Comparison of ENCODE assay signal across 8 cellular contexts in the genomic region with DNA sequence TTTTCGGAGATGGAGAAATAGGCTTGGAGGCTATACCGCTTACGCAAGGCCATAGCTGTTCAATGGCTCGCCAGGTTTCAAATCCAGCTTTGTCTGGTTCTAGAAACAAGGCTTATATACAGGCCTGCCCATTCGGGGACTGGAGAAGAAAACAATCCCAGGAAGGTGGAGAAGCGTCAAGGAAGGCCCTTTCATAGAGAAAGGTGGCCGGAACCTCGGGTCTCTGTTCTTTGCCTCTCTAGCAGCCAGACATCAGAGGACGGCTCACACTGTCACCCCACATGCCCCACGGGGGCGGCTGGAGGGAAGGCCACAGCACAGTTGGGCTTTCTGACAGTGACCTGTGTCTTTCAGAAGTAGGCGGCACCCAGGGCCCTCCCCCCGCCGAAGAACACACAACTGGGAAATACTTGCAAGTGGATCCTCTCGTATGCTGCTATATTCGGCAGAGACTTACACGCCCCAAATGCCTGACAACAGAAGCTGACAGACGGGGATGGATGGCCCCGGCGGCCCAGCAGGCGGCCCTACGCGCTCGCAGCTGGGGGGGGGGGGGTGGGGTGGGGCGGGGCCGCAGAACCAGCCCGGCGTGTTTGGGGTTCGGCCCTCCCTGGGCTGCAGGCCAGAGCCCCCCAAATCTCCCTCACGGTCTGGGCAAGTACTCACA. TPM values are rescaled to one million over a fixed set of nuclear protein-coding genes. Genes with fewer than 3 reads are reported as not detected.
DNase-seq lines count a peak whose midpoint lies in the region; ATAC-seq, FAIRE-seq and TF ChIP-seq lines count a peak whose summit lies in the region.

No MANE protein-coding gene starts in this region.

- no peak for ATAC-seq in HG03045 (IDR thresholded peaks at IDR 0.05; ENCODE audit: unreplicated experiment)

- H3K4me1 Mint-ChIP-seq in chondrocyte (ENCODE audit: low read depth): peaks cover 56% of the 10 kb centered on the region

- peak overlapping the region; percentile 99 for H3K27ac Mint-ChIP-seq in chondrocyte (ENCODE audit: unreplicated experiment)

- 7 to 11% (median 10%) methylated on average over 18 to 29 of the region's 30 CpGs for WGBS in small intestine, 3 donors

- peaks cover 5% of the 10 kb centered on the region for H3K36me3 Mint-ChIP-seq in chondrocyte (ENCODE audit: low read depth)

- no peaks in the 10 kb centered on the region for H3K9me3 Mint-ChIP-seq in chondrocyte (ENCODE audit: low read depth)

- H3K4me3 Mint-ChIP-seq in chondrocyte (ENCODE audit: unreplicated experiment): peak overlapping the region; percentile 79

- peak overlapping the region; percentile 60 to 66 for H3K4me3 ChIP-seq in kidney (ENCODE audit: low read length in 2 of 2)
- peak overlapping the region; percentile 97 to 99 for H3K4me3 ChIP-seq in small intestine (ENCODE audit: low read depth in 1 of 2, low read length in 2 of 2)

- FAIRE-seq in kidney (lab: Jason Lieb, UNC): no peak
- FAIRE-seq in small intestine (lab: Jason Lieb, UNC): no peak

- peaks cover 2 to 10% of the 10 kb centered on the region in 2 donors for H3K36me3 ChIP-seq in kidney (ENCODE audit: control insufficient read depth in 1 of 2, insufficient read depth in 2 of 2, low read length in 2 of 2)
- H3K36me3 ChIP-seq in small intestine (ENCODE audit: control insufficient read depth in 2 of 2, insufficient read depth in 2 of 2, low read length in 2 of 2): peaks cover 2% of the 10 kb centered on the region in 2 donors

- H3K27ac ChIP-seq in kidney (ENCODE audit: low read depth in 2 of 2, low read length in 2 of 2): peak overlapping the region; percentile 100
- H3K27ac ChIP-seq in small intestine (ENCODE audit: low read depth in 1 of 2, low read length in 1 of 2): peak overlapping the region; percentile 99 to 100

- no peak for TF ChIP-seq CTCF in chondrocyte (IDR thresholded peaks at IDR 0.05)
- TF ChIP-seq CTCF in kidney (IDR thresholded peaks at IDR 0.05; ENCODE audit: borderline replicate concordance, extremely low read depth, insufficient read depth): no peak

- H3K9me3 ChIP-seq in kidney (ENCODE audit: control insufficient read depth in 1 of 2, low read length in 2 of 2): no peaks in the 10 kb centered on the region
- no peaks in the 10 kb centered on the region for H3K9me3 ChIP-seq in small intestine (ENCODE audit: control insufficient read depth, low read depth)

- intact Hi-C loops in kidney (cut with DNase I): no loop called here

- H3K9ac ChIP-seq in kidney (ENCODE audit: low read length in 2 of 2): peak overlapping the region; percentile 27 to 82

- peaks cover 30 to 39% of the 10 kb centered on the region in 2 donors for H3K4me1 ChIP-seq in kidney (ENCODE audit: control insufficient read depth in 1 of 2, insufficient read depth in 1 of 2, low read depth in 1 of 2, low read length in 2 of 2)
- peaks cover 0 to 9% of the 10 kb centered on the region in 2 donors for H3K4me1 ChIP-seq in small intestine (ENCODE audit: control insufficient read depth in 2 of 2, insufficient read depth in 1 of 2, low read depth in 1 of 2, low read length in 1 of 2)

- H3K27me3 ChIP-seq in small intestine (ENCODE audit: control insufficient read depth in 2 of 2, insufficient read depth in 2 of 2, low read length in 2 of 2): no peaks in the 10 kb centered on the region

- no peaks in the 10 kb centered on the region for H3K27me3 Mint-ChIP-seq in chondrocyte (ENCODE audit: low read depth)

- peak; percentile 83 for DNase-seq in activated effector memory CD4-positive, alpha-beta T cell treated with anti-CD3 and anti-CD28 coated beads, Interleukin-2, amount 50 U/mL, for 16 hours
- DNase-seq in activated effector memory CD4-positive, alpha-beta T cell treated with Interleukin-2 at 50 U/mL for 16 hours: no peak
- DNase-seq in NCI-H2029 treated with DMSO at 0.1 percent for 48 hours (lab: John Stamatoyannopoulos, UW) (peak; percentile 66), T-helper 2 cell (peak in 3 of 5 experiments; percentile 45 to 88 (median 64)), chondrocyte (ENCODE audit: low spot score) (no peak), kidney (peak; percentile 92), small intestine (peak; percentile 67)

RNA-seq across cellular contexts. Expression of a gene that starts 4.5 kb away (rescaled TPM):
- total RNA-seq in chondrocyte (18.8 to 19.7 TPM (median 19.4 TPM) in 3 replicates), kidney (34.5 TPM)
- polyA plus RNA-seq in kidney (ENCODE audit: insufficient read depth, low read depth, low replicate concordance) (3.5 TPM), small intestine (1 to 10 TPM; 3.6 to 9.4 (median 3.8) TPM)

RNA-seq across cellular contexts. Expression of a gene that starts 5.8 kb away (rescaled TPM):
- total RNA-seq in chondrocyte (9.6 to 14.1 TPM (median 10.8 TPM) in 3 replicates), kidney (42.6 TPM)
- polyA plus RNA-seq in kidney (ENCODE audit: insufficient read depth, low read depth, low replicate concordance) (23.9 TPM), small intestine (10 to 100 TPM; 13.3 to 75.9 (median 44.5) TPM)

RNA-seq across cellular contexts. Expression of a gene that starts 59.4 kb away (rescaled TPM):
- total RNA-seq in chondrocyte (not detected in 3 replicates), kidney (4.6 TPM)
- polyA plus RNA-seq in kidney (ENCODE audit: insufficient read depth, low read depth, low replicate concordance) (393 TPM), small intestine (under 1 TPM in 1 of 3 donors, not detected in 2; 0.78 TPM)

Comparison
In these comparisons a context has a peak if more than half of its experiments do, and no peak if none do; other contexts are left out.
1. DNase-seq: peak in activated effector memory CD4-positive, alpha-beta T cell treated with anti-CD3 and anti-CD28 coated beads, Interleukin-2, amount 50 U/mL, for 16 hours (single experiment), NCI-H2029 treated with DMSO at 0.1 percent for 48 hours (single experiment), T-helper 2 cell (3 of 5), kidney (single experiment) and small intestine (single experiment); none in activated effector memory CD4-positive, alpha-beta T cell treated with Interleukin-2 at 50 U/mL for 16 hours (single experiment) and chondrocyte (single experiment).